35 cellular contexts compared by ENCODE assay signal in genomic region chr17:6668727-6669425, GRCh38. TPM values are rescaled to one million over a fixed set of nuclear protein-coding genes. Genes with fewer than 3 reads are reported as not detected.
DNase-seq lines count a peak whose midpoint lies in the region; ATAC-seq and TF ChIP-seq lines count a peak whose summit lies in the region.
"Had no signal": no experiment of that assay in that cellular context is flagged by ENCODE, and none has a peak within 500 bp of the region (broad histone marks: within the 10 kb centered on the region; RNA-seq: fewer than 3 reads in every experiment).

No MANE protein-coding gene starts in this region.

- peaks cover 18% of the 10 kb centered on the region for H3K27me3 Mint-ChIP-seq in progenitor cell of endocrine pancreas
- H3K27me3 Mint-ChIP-seq: activated CD4-positive, alpha-beta T cell treated with anti-CD3 and anti-CD28 coated beads for 36 hours; activated naive CD4-positive, alpha-beta T cell treated with anti-CD3 and anti-CD28 coated beads, Interleukin-2, amount 50 U/mL, for 24 hours; CD4-positive, alpha-beta memory T cell had no signal

- intact Hi-C loops in PC-3 (cut with micrococcal nuclease) = loop anchor here (5.0 kb wide), 1 partner anchor 353 kb away; the partner anchor contains the start of gene BCL6B

- H3K4me2 ChIP-seq in PC-3 (ENCODE audit: low read length) = peak overlapping the region; percentile 78
- H3K4me2 ChIP-seq: GM23338, hepatocyte had no signal

- no peaks in the 10 kb centered on the region for H3K27me3 ChIP-seq in PC-3 (ENCODE audit: low read length)
- H3K27me3 ChIP-seq: brain microvascular endothelial cell, hepatocyte had no signal

- no TSS peak for BruUV-seq in PC-3 (replicated peaks; lab: Mats Ljungman, UMichigan)

- no peaks in the 10 kb centered on the region for H3K79me2 ChIP-seq in PC-3 (ENCODE audit: low read length)
- H3K79me2 ChIP-seq: hepatocyte had no signal

- no peaks in the 10 kb centered on the region for H3F3A ChIP-seq in PC-3 (ENCODE audit: low read length, unreplicated experiment)

- TF ChIP-seq CTCF in PC-3 (conservative IDR thresholded peaks at IDR 0.05; ENCODE audit: low read depth, low read length) = no peak
- TF ChIP-seq CTCF in epithelial cell of esophagus (IDR thresholded peaks at IDR 0.05; ENCODE audit: insufficient read depth, low read depth, low read length, missing control alignments) = no peak
- TF ChIP-seq CTCF in progenitor cell of endocrine pancreas (IDR thresholded peaks at IDR 0.05; ENCODE audit: unreplicated experiment) = no peak

- CTCF ChIA-PET in PC-3 (lab: Charles Lee) = no interaction called here

- no peak overlapping the region for H3K4me3 Mint-ChIP-seq in progenitor cell of endocrine pancreas (ENCODE audit: low read depth)
- H3K4me3 Mint-ChIP-seq: activated CD4-positive, alpha-beta T cell treated with anti-CD3 and anti-CD28 coated beads for 36 hours; activated CD8-positive, alpha-beta T cell treated with anti-CD3 and anti-CD28 coated beads, Interleukin-2, amount 10 ng/mL, durations not matched to agents 7 days and 5 days; activated naive CD4-positive, alpha-beta T cell treated with anti-CD3 and anti-CD28 coated beads, Interleukin-2, amount 50 U/mL, for 24 hours; endodermal cell; GM23338; natural killer cell had no signal

- peak overlapping the region; percentile 72 for H3K9ac ChIP-seq in PC-3 (ENCODE audit: low read length)

- POLR2A ChIA-PET in PC-3 (lab: Charles Lee; ENCODE audit: unreplicated experiment) = no interaction called here

- H3K4me3 ChIP-seq in PC-3 (ENCODE audit: low read length) (no peak overlapping the region; the same call in 1 of the 2 replicates), epithelial cell of esophagus (ENCODE audit: low read length) (no peak overlapping the region)
- H3K4me3 ChIP-seq: gastroesophageal sphincter, GM23338, hepatocyte, lung, mucosa of descending colon, transverse colon had no signal

- H3K9me3 Mint-ChIP-seq in progenitor cell of endocrine pancreas (ENCODE audit: low read depth) = no peaks in the 10 kb centered on the region
- H3K9me3 Mint-ChIP-seq: activated naive CD4-positive, alpha-beta T cell treated with anti-CD3 and anti-CD28 coated beads, Interleukin-2, amount 50 U/mL, for 24 hours; endodermal cell; GM23338; natural killer cell had no signal

- ATAC-seq in PC-3 (no peak; the same call in 1 of the 2 replicates), GM18907 (IDR thresholded peaks at IDR 0.05; ENCODE audit: unreplicated experiment) (no peak)
- ATAC-seq: activated CD4-positive, alpha-beta T cell treated with anti-CD3 and anti-CD28 coated beads for 36 hours; gastroesophageal sphincter; GM23338; natural killer cell; Panc1 had no signal

- H3K4me1 Mint-ChIP-seq in progenitor cell of endocrine pancreas (ENCODE audit: low read depth) = no peaks in the 10 kb centered on the region
- H3K4me1 Mint-ChIP-seq: natural killer cell had no signal

- H3K9me2 ChIP-seq in PC-3 (replicated peaks; ENCODE audit: low read length) = no peaks in the 10 kb centered on the region

- H3K36me3 ChIP-seq in PC-3 (ENCODE audit: low read depth, low read length) = no peaks in the 10 kb centered on the region
- H3K36me3 ChIP-seq: brain microvascular endothelial cell, gastroesophageal sphincter, transverse colon had no signal

- peak overlapping the region; percentile 21 for H3K27ac Mint-ChIP-seq in progenitor cell of endocrine pancreas
- H3K27ac Mint-ChIP-seq: activated CD4-positive, alpha-beta T cell treated with anti-CD3 and anti-CD28 coated beads for 36 hours; activated CD8-positive, alpha-beta T cell treated with anti-CD3 and anti-CD28 coated beads, Interleukin-2, amount 10 ng/mL, durations not matched to agents 7 days and 5 days; activated naive CD4-positive, alpha-beta T cell treated with anti-CD3 and anti-CD28 coated beads, Interleukin-2, amount 50 U/mL, for 24 hours; endodermal cell; GM23338; natural killer cell had no signal

- H3K36me3 Mint-ChIP-seq in progenitor cell of endocrine pancreas (ENCODE audit: insufficient read depth) = peaks cover 3% of the 10 kb centered on the region
- H3K36me3 Mint-ChIP-seq: natural killer cell had no signal

- peaks cover 31% of the 10 kb centered on the region for H3K4me1 ChIP-seq in PC-3 (ENCODE audit: insufficient read depth, low read length)
- H3K4me1 ChIP-seq: gastroesophageal sphincter had no signal

- no peaks in the 10 kb centered on the region for H4K20me1 ChIP-seq in PC-3 (ENCODE audit: low read length)

- peak overlapping the region; percentile 94 for H3K27ac ChIP-seq in PC-3 (ENCODE audit: low read length)
- H3K27ac ChIP-seq: brain microvascular endothelial cell, gastroesophageal sphincter, hepatocyte, transverse colon, VCaP had no signal

- DNase-seq in PC-3 = no peak
- DNase-seq in epithelial cell of esophagus (ENCODE audit: low read depth) = peak; percentile 37
- no peak for DNase-seq in progenitor cell of endocrine pancreas (ENCODE audit: low spot score, unreplicated experiment)
- DNase-seq in SHP77 (lab: John Stamatoyannopoulos, UW) = no peak
- no peak for DNase-seq in NCI-H226
- DNase-seq: activated CD4-positive, alpha-beta T cell treated with anti-CD3 and anti-CD28 coated beads for 36 hours; activated CD8-positive, alpha-beta T cell treated with anti-CD3 and anti-CD28 coated beads, Interleukin-2, amount 10 ng/mL, durations not matched to agents 7 days and 5 days; amygdala; brain microvascular endothelial cell; CD4-positive, alpha-beta memory T cell; cerebellar nuclear complex; dermis blood vessel endothelial cell; Karpas-422; mucosa of descending colon; MV-4-11; natural killer cell; NCI-H1436 treated with DMSO at 0.1 percent for 48 hours; NCI-H2081 treated with DMSO at 0.1 percent for 48 hours; NCI-H345; occipital lobe; stimulated activated CD4-positive, alpha-beta T cell treated with anti-CD3 and anti-CD28 coated beads, Interleukin-15, amount 100 ng/mL, for 24 hours; stimulated activated CD4-positive, alpha-beta T cell treated with anti-CD3 and anti-CD28 coated beads, Interleukin-4, amount 100 ng/mL, for 4 hours; T1000; transverse colon had no signal

- no peak overlapping the region for H2AFZ ChIP-seq in PC-3 (ENCODE audit: low read length)
- H2AFZ ChIP-seq: GM23338, hepatocyte had no signal

- no peaks in the 10 kb centered on the region for H3K9me3 ChIP-seq in PC-3 (ENCODE audit: low read length)
- H3K9me3 ChIP-seq: gastroesophageal sphincter, mucosa of descending colon, transverse colon had no signal

RNA-seq across cellular contexts. Expression of gene C17orf100, which starts 17.3 kb away (rescaled TPM):
- total RNA-seq in PC-3 (2014; rRNA removed) = 0.15 TPM in 1 of 2 replicates, not detected in the other
- 6.1 TPM in 2 replicates for total RNA-seq in progenitor cell of endocrine pancreas

RNA-seq across cellular contexts. Expression of gene MED31, which starts 17.5 kb away (rescaled TPM):
- total RNA-seq in PC-3 (2014; rRNA removed) = 18.8 and 19.1 TPM in 2 replicates
- 17.8 and 18.2 TPM in 2 replicates for total RNA-seq in progenitor cell of endocrine pancreas

RNA-seq across cellular contexts. Expression of gene TXNDC17, which starts 28.0 kb away (rescaled TPM):
- total RNA-seq in PC-3 (2014; rRNA removed) (154 and 248 TPM in 2 replicates), progenitor cell of endocrine pancreas (104 and 105 TPM in 2 replicates)

RNA-seq across cellular contexts. Expression of gene KIAA0753, which starts 28.4 kb away (rescaled TPM):
- total RNA-seq in PC-3 (2014; rRNA removed) (6.9 and 7.3 TPM in 2 replicates), progenitor cell of endocrine pancreas (55.9 and 58.2 TPM in 2 replicates)

RNA-seq across cellular contexts. Expression of gene SLC13A5, which starts 44.3 kb away (rescaled TPM):
- total RNA-seq in PC-3 (2014; rRNA removed) (not detected in 2 replicates), progenitor cell of endocrine pancreas (0.93 and 1.1 TPM in 2 replicates)
- total RNA-seq: activated CD4-positive, alpha-beta T cell treated with anti-CD3 and anti-CD28 coated beads for 36 hours; activated CD8-positive, alpha-beta T cell treated with anti-CD3 and anti-CD28 coated beads, Interleukin-2, amount 10 ng/mL, durations not matched to agents 7 days and 5 days; CD4-positive, alpha-beta memory T cell; Daoy; dermis blood vessel endothelial cell; mucosa of descending colon; natural killer cell; occipital lobe; pulmonary artery endothelial cell; transverse colon had no signal
